ENCODE assay signal across 1 cellular context in genomic region chrX:47817421-47817820, GRCh38.
TF ChIP-seq lines count a peak whose summit lies in the region.

No MANE protein-coding gene starts in this region.

TF ChIP-seq in K562, 482 proteins besides CTCF, POLR2A, EP300 and RAD21 (continued from another document and continues in another):
- TF ChIP-seq, protein P1, sequence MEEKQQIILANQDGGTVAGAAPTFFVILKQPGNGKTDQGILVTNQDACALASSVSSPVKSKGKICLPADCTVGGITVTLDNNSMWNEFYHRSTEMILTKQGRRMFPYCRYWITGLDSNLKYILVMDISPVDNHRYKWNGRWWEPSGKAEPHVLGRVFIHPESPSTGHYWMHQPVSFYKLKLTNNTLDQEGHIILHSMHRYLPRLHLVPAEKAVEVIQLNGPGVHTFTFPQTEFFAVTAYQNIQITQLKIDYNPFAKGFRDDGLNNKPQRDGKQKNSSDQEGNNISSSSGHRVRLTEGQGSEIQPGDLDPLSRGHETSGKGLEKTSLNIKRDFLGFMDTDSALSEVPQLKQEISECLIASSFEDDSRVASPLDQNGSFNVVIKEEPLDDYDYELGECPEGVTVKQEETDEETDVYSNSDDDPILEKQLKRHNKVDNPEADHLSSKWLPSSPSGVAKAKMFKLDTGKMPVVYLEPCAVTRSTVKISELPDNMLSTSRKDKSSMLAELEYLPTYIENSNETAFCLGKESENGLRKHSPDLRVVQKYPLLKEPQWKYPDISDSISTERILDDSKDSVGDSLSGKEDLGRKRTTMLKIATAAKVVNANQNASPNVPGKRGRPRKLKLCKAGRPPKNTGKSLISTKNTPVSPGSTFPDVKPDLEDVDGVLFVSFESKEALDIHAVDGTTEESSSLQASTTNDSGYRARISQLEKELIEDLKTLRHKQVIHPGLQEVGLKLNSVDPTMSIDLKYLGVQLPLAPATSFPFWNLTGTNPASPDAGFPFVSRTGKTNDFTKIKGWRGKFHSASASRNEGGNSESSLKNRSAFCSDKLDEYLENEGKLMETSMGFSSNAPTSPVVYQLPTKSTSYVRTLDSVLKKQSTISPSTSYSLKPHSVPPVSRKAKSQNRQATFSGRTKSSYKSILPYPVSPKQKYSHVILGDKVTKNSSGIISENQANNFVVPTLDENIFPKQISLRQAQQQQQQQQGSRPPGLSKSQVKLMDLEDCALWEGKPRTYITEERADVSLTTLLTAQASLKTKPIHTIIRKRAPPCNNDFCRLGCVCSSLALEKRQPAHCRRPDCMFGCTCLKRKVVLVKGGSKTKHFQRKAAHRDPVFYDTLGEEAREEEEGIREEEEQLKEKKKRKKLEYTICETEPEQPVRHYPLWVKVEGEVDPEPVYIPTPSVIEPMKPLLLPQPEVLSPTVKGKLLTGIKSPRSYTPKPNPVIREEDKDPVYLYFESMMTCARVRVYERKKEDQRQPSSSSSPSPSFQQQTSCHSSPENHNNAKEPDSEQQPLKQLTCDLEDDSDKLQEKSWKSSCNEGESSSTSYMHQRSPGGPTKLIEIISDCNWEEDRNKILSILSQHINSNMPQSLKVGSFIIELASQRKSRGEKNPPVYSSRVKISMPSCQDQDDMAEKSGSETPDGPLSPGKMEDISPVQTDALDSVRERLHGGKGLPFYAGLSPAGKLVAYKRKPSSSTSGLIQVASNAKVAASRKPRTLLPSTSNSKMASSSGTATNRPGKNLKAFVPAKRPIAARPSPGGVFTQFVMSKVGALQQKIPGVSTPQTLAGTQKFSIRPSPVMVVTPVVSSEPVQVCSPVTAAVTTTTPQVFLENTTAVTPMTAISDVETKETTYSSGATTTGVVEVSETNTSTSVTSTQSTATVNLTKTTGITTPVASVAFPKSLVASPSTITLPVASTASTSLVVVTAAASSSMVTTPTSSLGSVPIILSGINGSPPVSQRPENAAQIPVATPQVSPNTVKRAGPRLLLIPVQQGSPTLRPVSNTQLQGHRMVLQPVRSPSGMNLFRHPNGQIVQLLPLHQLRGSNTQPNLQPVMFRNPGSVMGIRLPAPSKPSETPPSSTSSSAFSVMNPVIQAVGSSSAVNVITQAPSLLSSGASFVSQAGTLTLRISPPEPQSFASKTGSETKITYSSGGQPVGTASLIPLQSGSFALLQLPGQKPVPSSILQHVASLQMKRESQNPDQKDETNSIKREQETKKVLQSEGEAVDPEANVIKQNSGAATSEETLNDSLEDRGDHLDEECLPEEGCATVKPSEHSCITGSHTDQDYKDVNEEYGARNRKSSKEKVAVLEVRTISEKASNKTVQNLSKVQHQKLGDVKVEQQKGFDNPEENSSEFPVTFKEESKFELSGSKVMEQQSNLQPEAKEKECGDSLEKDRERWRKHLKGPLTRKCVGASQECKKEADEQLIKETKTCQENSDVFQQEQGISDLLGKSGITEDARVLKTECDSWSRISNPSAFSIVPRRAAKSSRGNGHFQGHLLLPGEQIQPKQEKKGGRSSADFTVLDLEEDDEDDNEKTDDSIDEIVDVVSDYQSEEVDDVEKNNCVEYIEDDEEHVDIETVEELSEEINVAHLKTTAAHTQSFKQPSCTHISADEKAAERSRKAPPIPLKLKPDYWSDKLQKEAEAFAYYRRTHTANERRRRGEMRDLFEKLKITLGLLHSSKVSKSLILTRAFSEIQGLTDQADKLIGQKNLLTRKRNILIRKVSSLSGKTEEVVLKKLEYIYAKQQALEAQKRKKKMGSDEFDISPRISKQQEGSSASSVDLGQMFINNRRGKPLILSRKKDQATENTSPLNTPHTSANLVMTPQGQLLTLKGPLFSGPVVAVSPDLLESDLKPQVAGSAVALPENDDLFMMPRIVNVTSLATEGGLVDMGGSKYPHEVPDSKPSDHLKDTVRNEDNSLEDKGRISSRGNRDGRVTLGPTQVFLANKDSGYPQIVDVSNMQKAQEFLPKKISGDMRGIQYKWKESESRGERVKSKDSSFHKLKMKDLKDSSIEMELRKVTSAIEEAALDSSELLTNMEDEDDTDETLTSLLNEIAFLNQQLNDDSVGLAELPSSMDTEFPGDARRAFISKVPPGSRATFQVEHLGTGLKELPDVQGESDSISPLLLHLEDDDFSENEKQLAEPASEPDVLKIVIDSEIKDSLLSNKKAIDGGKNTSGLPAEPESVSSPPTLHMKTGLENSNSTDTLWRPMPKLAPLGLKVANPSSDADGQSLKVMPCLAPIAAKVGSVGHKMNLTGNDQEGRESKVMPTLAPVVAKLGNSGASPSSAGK (IDR thresholded peaks at IDR 0.05), result peak; percentile 34; the same call in 1 of the 2 replicates
- no peak for TF ChIP-seq HNRNPLL (IDR thresholded peaks at IDR 0.05; ENCODE audit: low read depth, low read length, poor library complexity, severe bottlenecking)
- TF ChIP-seq YBX1 (IDR thresholded peaks at IDR 0.05), result no peak
- no peak for TF ChIP-seq ZKSCAN3 (CRISPR knock-in tag; IDR thresholded peaks at IDR 0.05)
- no peak for TF ChIP-seq BRD9 (IDR thresholded peaks at IDR 0.05; ENCODE audit: low read depth, partially characterized antibody)
- no peak for TF ChIP-seq TSHZ1 (CRISPR knock-in tag; IDR thresholded peaks at IDR 0.05)
- peak; percentile 53; the same call in 1 of the 2 replicates for TF ChIP-seq KHSRP (IDR thresholded peaks at IDR 0.05)
- TF ChIP-seq RUNX1 (IDR thresholded peaks at IDR 0.05; ENCODE audit: low read depth), result no peak
- 0 out of 2 replicates have a peak, but pooled peaks have one; percentile 30 for TF ChIP-seq ZNF384 (IDR thresholded peaks at IDR 0.05; ENCODE audit: low read depth, low read length)
- TF ChIP-seq ELF4 (CRISPR knock-in tag; IDR thresholded peaks at IDR 0.05), result peak; percentile 52; the same call in 1 of the 2 replicates
- no peak for TF ChIP-seq PHF20 (IDR thresholded peaks at IDR 0.05; ENCODE audit: partially characterized antibody)
- TF ChIP-seq, protein P2, sequence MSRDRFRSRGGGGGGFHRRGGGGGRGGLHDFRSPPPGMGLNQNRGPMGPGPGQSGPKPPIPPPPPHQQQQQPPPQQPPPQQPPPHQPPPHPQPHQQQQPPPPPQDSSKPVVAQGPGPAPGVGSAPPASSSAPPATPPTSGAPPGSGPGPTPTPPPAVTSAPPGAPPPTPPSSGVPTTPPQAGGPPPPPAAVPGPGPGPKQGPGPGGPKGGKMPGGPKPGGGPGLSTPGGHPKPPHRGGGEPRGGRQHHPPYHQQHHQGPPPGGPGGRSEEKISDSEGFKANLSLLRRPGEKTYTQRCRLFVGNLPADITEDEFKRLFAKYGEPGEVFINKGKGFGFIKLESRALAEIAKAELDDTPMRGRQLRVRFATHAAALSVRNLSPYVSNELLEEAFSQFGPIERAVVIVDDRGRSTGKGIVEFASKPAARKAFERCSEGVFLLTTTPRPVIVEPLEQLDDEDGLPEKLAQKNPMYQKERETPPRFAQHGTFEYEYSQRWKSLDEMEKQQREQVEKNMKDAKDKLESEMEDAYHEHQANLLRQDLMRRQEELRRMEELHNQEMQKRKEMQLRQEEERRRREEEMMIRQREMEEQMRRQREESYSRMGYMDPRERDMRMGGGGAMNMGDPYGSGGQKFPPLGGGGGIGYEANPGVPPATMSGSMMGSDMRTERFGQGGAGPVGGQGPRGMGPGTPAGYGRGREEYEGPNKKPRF (IDR thresholded peaks at IDR 0.05; ENCODE audit: low read depth, low read length), result no peak
- TF ChIP-seq SOX6 (IDR thresholded peaks at IDR 0.05), result peak; percentile 99
- peak; percentile 30; the same call in 1 of the 2 replicates for TF ChIP-seq ZEB2 (IDR thresholded peaks at IDR 0.05)
- no peak for TF ChIP-seq ADNP (tag; IDR thresholded peaks at IDR 0.05)
- TF ChIP-seq ZNF165 (CRISPR knock-in tag; IDR thresholded peaks at IDR 0.05; ENCODE audit: borderline replicate concordance), result no peak
- TF ChIP-seq, protein P3, sequence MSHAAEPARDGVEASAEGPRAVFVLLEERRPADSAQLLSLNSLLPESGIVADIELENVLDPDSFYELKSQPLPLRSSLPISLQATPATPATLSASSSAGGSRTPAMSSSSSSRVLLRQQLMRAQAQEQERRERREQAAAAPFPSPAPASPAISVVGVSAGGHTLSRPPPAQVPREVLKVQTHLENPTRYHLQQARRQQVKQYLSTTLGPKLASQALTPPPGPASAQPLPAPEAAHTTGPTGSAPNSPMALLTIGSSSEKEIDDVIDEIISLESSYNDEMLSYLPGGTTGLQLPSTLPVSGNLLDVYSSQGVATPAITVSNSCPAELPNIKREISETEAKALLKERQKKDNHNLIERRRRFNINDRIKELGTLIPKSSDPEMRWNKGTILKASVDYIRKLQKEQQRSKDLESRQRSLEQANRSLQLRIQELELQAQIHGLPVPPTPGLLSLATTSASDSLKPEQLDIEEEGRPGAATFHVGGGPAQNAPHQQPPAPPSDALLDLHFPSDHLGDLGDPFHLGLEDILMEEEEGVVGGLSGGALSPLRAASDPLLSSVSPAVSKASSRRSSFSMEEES (CRISPR knock-in tag; IDR thresholded peaks at IDR 0.05), result no peak
- TF ChIP-seq ERF (CRISPR knock-in tag; IDR thresholded peaks at IDR 0.05), result no peak
- TF ChIP-seq, protein P4, sequence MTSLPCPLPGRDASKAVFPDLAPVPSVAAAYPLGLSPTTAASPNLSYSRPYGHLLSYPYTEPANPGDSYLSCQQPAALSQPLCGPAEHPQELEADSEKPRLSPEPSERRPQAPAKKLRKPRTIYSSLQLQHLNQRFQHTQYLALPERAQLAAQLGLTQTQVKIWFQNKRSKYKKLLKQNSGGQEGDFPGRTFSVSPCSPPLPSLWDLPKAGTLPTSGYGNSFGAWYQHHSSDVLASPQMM (CRISPR knock-in tag; IDR thresholded peaks at IDR 0.05), result no peak
- no peak for TF ChIP-seq ZNF75A (CRISPR knock-in tag; IDR thresholded peaks at IDR 0.05)
- no peak for TF ChIP-seq KLF10 (CRISPR knock-in tag; IDR thresholded peaks at IDR 0.05)
- TF ChIP-seq FUS (optimal IDR thresholded peaks at IDR 0.05; ENCODE audit: low read depth, low read length), result no peak
- TF ChIP-seq MITF (IDR thresholded peaks at IDR 0.05), result no peak
- no peak for TF ChIP-seq GABPB2 (CRISPR knock-in tag; conservative IDR thresholded peaks at IDR 0.05)
- no peak for TF ChIP-seq ZNF354B (CRISPR knock-in tag; IDR thresholded peaks at IDR 0.05)
- TF ChIP-seq, protein P5, sequence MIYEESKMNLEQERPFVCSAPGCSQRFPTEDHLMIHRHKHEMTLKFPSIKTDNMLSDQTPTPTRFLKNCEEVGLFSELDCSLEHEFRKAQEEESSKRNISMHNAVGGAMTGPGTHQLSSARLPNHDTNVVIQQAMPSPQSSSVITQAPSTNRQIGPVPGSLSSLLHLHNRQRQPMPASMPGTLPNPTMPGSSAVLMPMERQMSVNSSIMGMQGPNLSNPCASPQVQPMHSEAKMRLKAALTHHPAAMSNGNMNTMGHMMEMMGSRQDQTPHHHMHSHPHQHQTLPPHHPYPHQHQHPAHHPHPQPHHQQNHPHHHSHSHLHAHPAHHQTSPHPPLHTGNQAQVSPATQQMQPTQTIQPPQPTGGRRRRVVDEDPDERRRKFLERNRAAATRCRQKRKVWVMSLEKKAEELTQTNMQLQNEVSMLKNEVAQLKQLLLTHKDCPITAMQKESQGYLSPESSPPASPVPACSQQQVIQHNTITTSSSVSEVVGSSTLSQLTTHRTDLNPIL (CRISPR knock-in tag; IDR thresholded peaks at IDR 0.05), result no peak
- TF ChIP-seq MBD2 (IDR thresholded peaks at IDR 0.05; ENCODE audit: borderline replicate concordance, low read depth), result 0 out of 2 replicates have a peak, but pooled peaks have one; percentile 31
- TF ChIP-seq SPI1 (IDR thresholded peaks at IDR 0.05; ENCODE audit: borderline replicate concordance, low read depth, low read length), result no peak
- TF ChIP-seq SNRNP70 (optimal IDR thresholded peaks at IDR 0.05; ENCODE audit: low read depth, low read length), result no peak
- TF ChIP-seq PML (IDR thresholded peaks at IDR 0.05; ENCODE audit: low read length), result peak; percentile 95
- TF ChIP-seq TEAD4 (IDR thresholded peaks at IDR 0.05; ENCODE audit: low read length), result peak; percentile 98
- no peak for TF ChIP-seq TEAD4 (CRISPR knock-in tag; IDR thresholded peaks at IDR 0.05; ENCODE audit: borderline replicate concordance)
- TF ChIP-seq PYGO2 (tag; IDR thresholded peaks at IDR 0.05), result peak; percentile 81; the same call in 1 of the 2 replicates
- TF ChIP-seq PHTF2 (CRISPR knock-in tag; IDR thresholded peaks at IDR 0.05), result no peak
- no peak for TF ChIP-seq CBX1 (IDR thresholded peaks at IDR 0.05; ENCODE audit: low read depth)
- no peak for TF ChIP-seq HDAC6 (IDR thresholded peaks at IDR 0.05; ENCODE audit: low read depth, low read length)
- TF ChIP-seq CBFB (CRISPR knock-in tag; IDR thresholded peaks at IDR 0.05), result no peak
- no peak for TF ChIP-seq ETS1 (conservative IDR thresholded peaks at IDR 0.05; ENCODE audit: control insufficient read depth, low read depth, low read length)
- TF ChIP-seq PTBP1 (IDR thresholded peaks at IDR 0.05; ENCODE audit: low read depth, low read length), result no peak
